9 cellular contexts compared by ENCODE assay signal in genomic region chr17:67435122-67435521, GRCh38. TPM values are rescaled to one million over a fixed set of nuclear protein-coding genes. Genes with fewer than 3 reads are reported as not detected.
A peak's percentile ranks its signal among the peaks of the same experiment; 100 is the strongest.
DNase-seq lines count a peak whose midpoint lies in the region; ATAC-seq and TF ChIP-seq lines count a peak whose summit lies in the region.
"Had no signal": no experiment of that assay in that cellular context is flagged by ENCODE, and none has a peak within 500 bp of the region (broad histone marks: within the 10 kb centered on the region; RNA-seq: fewer than 3 reads in every experiment).

No MANE protein-coding gene starts in this region.

- H3K4me1 Mint-ChIP-seq in MCF 10A (ENCODE audit: insufficient read depth, unreplicated experiment), result peaks cover 25% of the 10 kb centered on the region

- in situ Hi-C loops in mammary epithelial cell (cut with MboI; ENCODE audit: low sequenced_read_pairs in 2 of 2) (no loop called here), transverse colon (cut with MboI; ENCODE audit: low pct_ligation_motif_present in 1 of 4, low pct_unique_long_range_greater_than_20kb in 1 of 4, low sequenced_read_pairs in 3 of 4) (no loop called here)

- no peak overlapping the region for H3K4me3 Mint-ChIP-seq in MCF 10A (ENCODE audit: unreplicated experiment)

- intact Hi-C loops in MCF 10A (cut with micrococcal nuclease), result no loop called here
- intact Hi-C loops in mammary epithelial cell (cut with micrococcal nuclease), result no loop called here
- intact Hi-C loops in transverse colon (cut with DNase I; ENCODE audit: low total_unique reads), result no loop called here
- intact Hi-C loops in OCI-LY7 (cut with micrococcal nuclease; ENCODE audit: unreplicated experiment), result no loop called here

- DNase-seq in MCF 10A (ENCODE audit: unreplicated experiment) (peak; percentile 85), mammary epithelial cell (no peak), kidney tubule cell (ENCODE audit: low spot score) (peak; percentile 19), transverse colon (peak; percentile 40), OCI-LY7 (ENCODE audit: low spot score) (no peak)
- peak; percentile 33 for DNase-seq in activated T-helper 9 cell treated with anti-CD3 and anti-CD28 coated beads, Interleukin-2, amount 50 U/mL, for 16 hours (ENCODE audit: low read depth)
- DNase-seq: head of caudate nucleus had no signal

- H3K27me3 Mint-ChIP-seq in MCF 10A (ENCODE audit: insufficient read depth, unreplicated experiment), result no peaks in the 10 kb centered on the region

- H2AFZ ChIP-seq in mammary epithelial cell (ENCODE audit: low read depth, low read length), result no peak overlapping the region
- H2AFZ ChIP-seq in OCI-LY7 (ENCODE audit: low read length), result no peak overlapping the region

- H4K20me1 ChIP-seq in mammary epithelial cell (ENCODE audit: insufficient read depth, low read length), result no peaks in the 10 kb centered on the region
- H4K20me1 ChIP-seq in OCI-LY7 (ENCODE audit: insufficient read depth, low read length), result no peaks in the 10 kb centered on the region

- no peaks in the 10 kb centered on the region for H3K36me3 ChIP-seq in mammary epithelial cell (ENCODE audit: insufficient read depth, low read length)
- no peaks in the 10 kb centered on the region for H3K36me3 ChIP-seq in transverse colon
- H3K36me3 ChIP-seq in OCI-LY7 (ENCODE audit: insufficient read depth, low read length), result no peaks in the 10 kb centered on the region

- no peak for TF ChIP-seq POLR2A in transverse colon (IDR thresholded peaks at IDR 0.05)

- H3K4me2 ChIP-seq in mammary epithelial cell (ENCODE audit: insufficient read depth, low read depth, low read length), result no peak overlapping the region
- H3K4me2 ChIP-seq in OCI-LY7 (ENCODE audit: low read length), result no peak overlapping the region

- no peak for TF ChIP-seq EP300 in transverse colon (IDR thresholded peaks at IDR 0.05; ENCODE audit: low read depth)

- ATAC-seq in HG02870 (IDR thresholded peaks at IDR 0.05; ENCODE audit: unreplicated experiment) (no peak), GM18511 (IDR thresholded peaks at IDR 0.05; ENCODE audit: unreplicated experiment) (no peak)

- BruUV-seq in MCF 10A (replicated peaks; lab: Mats Ljungman, UMichigan) (no TSS peak), mammary epithelial cell (replicated peaks; lab: Mats Ljungman, UMichigan) (no TSS peak), OCI-LY7 (replicated peaks; lab: Mats Ljungman, UMichigan) (no TSS peak)

- H3K79me2 ChIP-seq in mammary epithelial cell (ENCODE audit: insufficient read depth, low read length), result peaks cover 59% of the 10 kb centered on the region
- peaks cover 4% of the 10 kb centered on the region; the same call in 1 of the 2 replicates for H3K79me2 ChIP-seq in OCI-LY7 (ENCODE audit: insufficient read depth, low read depth, low read length)

- dilution Hi-C loops in mammary epithelial cell (cut with HindIII; ENCODE audit: low sequenced_read_pairs), result no loop called here

- CTCF ChIA-PET in MCF 10A (lab: Yijun Ruan, JAX) (interaction anchor here (0.8 to 2.4 kb wide), 2 partner anchors 13 to 60 kb away, joined by 4 to 7 read pairs; no protein-coding TSS in a partner anchor), mammary epithelial cell (lab: Charles Lee; ENCODE audit: low non-redundant PET) (no interaction called here), OCI-LY7 (lab: Charles Lee; ENCODE audit: unreplicated experiment) (no interaction called here)

- WGBS in mammary epithelial cell (ENCODE audit: low coverage, missing lambda C conversion rate), result 77% methylated on average over 4 of the region's 5 CpGs
- WGBS in transverse colon (ENCODE audit: low coverage in 1 of 2), 2 donors, result 79 to 80% methylated on average over 1 to 5 of the region's 5 CpGs

- no peaks in the 10 kb centered on the region for H3K9me3 ChIP-seq in mammary epithelial cell (replicated peaks; ENCODE audit: insufficient read depth, low read length)
- no peaks in the 10 kb centered on the region for H3K9me3 ChIP-seq in transverse colon
- no peaks in the 10 kb centered on the region for H3K9me3 ChIP-seq in OCI-LY7 (ENCODE audit: low read length)

- POLR2A ChIA-PET in MCF 10A (lab: Yijun Ruan, JAX), result no interaction called here
- POLR2A ChIA-PET in OCI-LY7 (lab: Charles Lee), result no interaction called here

- H3K9ac ChIP-seq in mammary epithelial cell (ENCODE audit: insufficient read depth, low read length), result no peak overlapping the region

- no peak overlapping the region for H3K4me3 ChIP-seq in mammary epithelial cell (replicated peaks in 1 of 3; ENCODE audit: insufficient read depth in 1 of 3, low read depth in 2 of 3, low read length in 3 of 3)
- no peak overlapping the region for H3K4me3 ChIP-seq in transverse colon
- no peak overlapping the region for H3K4me3 ChIP-seq in OCI-LY7 (ENCODE audit: low read depth, low read length, poor library complexity, severe bottlenecking)

- H3K27me3 ChIP-seq in mammary epithelial cell (ENCODE audit: insufficient read depth, low read length) (no peaks in the 10 kb centered on the region), transverse colon (no peaks in the 10 kb centered on the region)

- no peak overlapping the region for H3K27ac ChIP-seq in mammary epithelial cell (ENCODE audit: insufficient read depth, low read depth, low read length)
- H3K27ac ChIP-seq in transverse colon, result peak overlapping the region; percentile 4 to 63 (median 48)
- no peak overlapping the region for H3K27ac ChIP-seq in OCI-LY7 (ENCODE audit: low read depth, low read length, poor library complexity, severe bottlenecking)

- H3K27ac Mint-ChIP-seq in MCF 10A (ENCODE audit: low read depth, unreplicated experiment), result no peak overlapping the region

- no peaks in the 10 kb centered on the region for H3K36me3 Mint-ChIP-seq in MCF 10A (ENCODE audit: insufficient read depth, unreplicated experiment)

- no peak for TF ChIP-seq CTCF in MCF 10A (IDR thresholded peaks at IDR 0.05; ENCODE audit: unreplicated experiment)
- no peak for TF ChIP-seq CTCF in mammary epithelial cell (conservative IDR thresholded peaks at IDR 0.05 in 1 of 2, IDR thresholded peaks at IDR 0.05 in 1 of 2; ENCODE audit: extremely low read depth in 1 of 2, insufficient read depth in 1 of 2, low read depth in 1 of 2, low read length in 2 of 2)
- TF ChIP-seq CTCF in transverse colon (IDR thresholded peaks at IDR 0.05), result no peak
- no peak for TF ChIP-seq CTCF in OCI-LY7 (conservative IDR thresholded peaks at IDR 0.05; ENCODE audit: low read length)

- peaks cover 17% of the 10 kb centered on the region for H3K4me1 ChIP-seq in mammary epithelial cell (ENCODE audit: insufficient read depth, low read length)
- peaks cover 0 to 15% (median 6%) of the 10 kb centered on the region in 4 donors for H3K4me1 ChIP-seq in transverse colon
- H3K4me1 ChIP-seq in OCI-LY7 (ENCODE audit: insufficient read depth, low read length, poor library complexity, severe bottlenecking), result peaks cover 13% of the 10 kb centered on the region

- H3K9me3 Mint-ChIP-seq in MCF 10A (ENCODE audit: unreplicated experiment), result no peaks in the 10 kb centered on the region

- no peaks in the 10 kb centered on the region for H3K9me2 ChIP-seq in OCI-LY7 (ENCODE audit: insufficient read depth, low read length)

RNA-seq across cellular contexts. Expression of gene PITPNC1, which starts 58.0 kb away (rescaled TPM):
- total RNA-seq in MCF 10A (2022) (28.3 and 40.1 TPM in 2 replicates), mammary epithelial cell (10 to 100 TPM in 1 of 2 donors, 1 to 10 TPM in 1; 5.7 to 35.8 TPM), transverse colon (10 to 100 TPM in 1 of 4 donors, 1 to 10 TPM in 3; 1.6 to 10.3 (median 4.0) TPM), OCI-LY7 (2022) (20.1 and 21.1 TPM in 2 replicates)
- 31.7 TPM for polyA plus RNA-seq in mammary epithelial cell
- 36.5 TPM for polyA minus RNA-seq in mammary epithelial cell
- 13.3 and 14.3 TPM in 2 replicates for total RNA-seq in OCI-LY7 (2014; rRNA removed; shearing (Covaris generic))

Comparison
In these comparisons a context has a peak if more than half of its experiments do, and no peak if none do; other contexts are left out.
1. DNase-seq: peak in MCF 10A (single experiment), activated T-helper 9 cell treated with anti-CD3 and anti-CD28 coated beads, Interleukin-2, amount 50 U/mL, for 16 hours (single experiment), kidney tubule cell (single experiment) and transverse colon (single experiment); none in mammary epithelial cell (single experiment) and OCI-LY7 (single experiment).
2. H3K27ac ChIP-seq: peak in transverse colon (4 of 4); none in mammary epithelial cell (single experiment) and OCI-LY7 (single experiment).